ENCODE assay signal across 23 cellular contexts in the genomic region with DNA sequence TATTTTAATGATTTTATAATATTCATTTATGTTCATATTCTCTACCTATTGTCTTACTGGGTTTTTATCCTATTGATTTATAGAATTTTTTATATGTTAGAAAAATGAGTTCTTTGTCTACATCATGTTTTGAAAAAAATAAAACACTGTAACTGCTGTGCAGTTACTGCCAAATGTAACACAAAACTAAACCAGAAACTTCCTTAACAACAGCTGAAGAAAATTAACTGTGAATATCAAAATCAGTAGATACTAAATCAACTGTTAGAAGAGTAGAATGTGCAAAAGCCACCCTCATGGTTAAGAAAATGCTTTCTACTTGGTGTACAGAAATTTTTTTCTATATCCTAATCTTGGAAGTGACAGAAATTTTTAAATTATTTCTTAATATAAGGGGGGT.
"Had no signal": no experiment of that assay in that cellular context is flagged by ENCODE, and none has a peak within 500 bp of the region (broad histone marks: within the 10 kb centered on the region; RNA-seq: fewer than 3 reads in every experiment).

No MANE protein-coding gene starts in this region.

- H3K9me3 ChIP-seq: breast epithelium had no signal

- H3K4me1 ChIP-seq: breast epithelium had no signal

- ATAC-seq: activated T-cell treated with anti-CD3 and anti-CD28 coated beads, Interleukin-2, amount 50 U/mL, for 72 hours; Panc1; T-helper 17 cell had no signal

- DNase-seq: activated CD4-positive, alpha-beta memory T cell treated with anti-CD3 and anti-CD28 coated beads, Interleukin-2, amount 10 ng/mL, durations not matched to agents 7 days and 5 days; activated CD4-positive, alpha-beta T cell treated with anti-CD3 and anti-CD28 coated beads, Interleukin-2, amount 10 ng/mL, durations not matched to agents 7 days and 5 days; activated CD4-positive, CD25-positive, alpha-beta regulatory T cell; activated T-cell treated with anti-CD3 and anti-CD28 coated beads, Interleukin-2, amount 50 U/mL, for 72 hours; aorta; caudate nucleus; KG1; MV-4-11; NCI-H1092 treated with DMSO at 0.1 percent for 48 hours; NCI-H1417 treated with DMSO at 0.1 percent for 48 hours; NCI-H1694 treated with DMSO at 0.1 percent for 48 hours; NCI-H2029 treated with DMSO at 0.1 percent for 48 hours; NCI-H345; NCI-H510A; NCI-H526 treated with DMSO at 0.1 percent for 48 hours; NCI-H82; OCI-M1; SHP77; T-helper 17 cell; T-helper 9 cell had no signal

- H3K27ac ChIP-seq: breast epithelium, VCaP had no signal

- H3K27me3 ChIP-seq: breast epithelium had no signal

- H3K4me3 ChIP-seq: breast epithelium had no signal

- H3K36me3 ChIP-seq: breast epithelium had no signal
